Comparison of ENCODE assay signal across 10 cellular contexts in the genomic region with DNA sequence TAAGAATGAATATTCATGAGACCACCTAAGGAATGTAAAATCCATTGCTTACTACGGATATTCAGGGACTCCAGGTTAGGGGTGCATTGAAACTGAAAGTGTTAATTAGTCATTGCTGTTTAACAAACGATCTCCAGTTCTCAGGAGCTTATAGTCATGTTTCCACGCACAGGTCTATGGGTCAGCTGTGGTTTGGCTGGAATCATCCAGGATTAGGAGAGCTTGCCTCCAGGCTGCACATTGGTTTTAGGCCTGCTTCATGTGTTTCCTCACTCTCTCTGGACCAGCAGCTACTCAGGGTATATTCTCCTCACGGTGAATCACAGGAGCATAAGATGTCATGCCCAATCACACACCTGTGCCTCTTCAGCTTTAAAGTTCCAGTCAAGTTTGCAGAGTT.
DNase-seq lines count a peak whose midpoint lies in the region; ATAC-seq, FAIRE-seq and TF ChIP-seq lines count a peak whose summit lies in the region.
"Had no signal": no experiment of that assay in that cellular context is flagged by ENCODE, and none has a peak within 500 bp of the region (broad histone marks: within the 10 kb centered on the region; RNA-seq: fewer than 3 reads in every experiment).

No MANE protein-coding gene starts in this region.

- H3K9me3 ChIP-seq in PC-3 (ENCODE audit: low read length), result no peaks in the 10 kb centered on the region
- H3K9me3 ChIP-seq in endothelial cell of umbilical vein (replicated peaks; ENCODE audit: control insufficient read depth, insufficient read depth, low read length), result no peaks in the 10 kb centered on the region
- no peaks in the 10 kb centered on the region for H3K9me3 ChIP-seq in pancreas
- no peaks in the 10 kb centered on the region for H3K9me3 ChIP-seq in MM.1S (replicated peaks; ENCODE audit: insufficient read depth, low read length)
- H3K9me3 ChIP-seq: sigmoid colon had no signal

- no peaks in the 10 kb centered on the region for H3K9me1 ChIP-seq in endothelial cell of umbilical vein (replicated peaks; ENCODE audit: control insufficient read depth, extremely low read depth, insufficient read depth, low read length)

- TF ChIP-seq POLR2A in endothelial cell of umbilical vein (IDR thresholded peaks at IDR 0.05; ENCODE audit: low read depth, low read length), result no peak

- H3K27me3 ChIP-seq in PC-3 (ENCODE audit: low read length), result no peaks in the 10 kb centered on the region
- no peaks in the 10 kb centered on the region for H3K27me3 ChIP-seq in endothelial cell of umbilical vein (ENCODE audit: control insufficient read depth in 2 of 2, insufficient read depth in 2 of 2, low read length in 2 of 2)
- H3K27me3 ChIP-seq in pancreas, result no peaks in the 10 kb centered on the region
- H3K27me3 ChIP-seq in MM.1S (replicated peaks; ENCODE audit: insufficient read depth, low read length), result no peaks in the 10 kb centered on the region
- H3K27me3 ChIP-seq: sigmoid colon had no signal

- dilution Hi-C loops in endothelial cell of umbilical vein (cut with MboI; ENCODE audit: extremely low pct_ligation_motif_present, low sequenced_read_pairs), result no loop called here

- POLR2A ChIA-PET in GM10248 (lab: Yijun Ruan, JAX) (no interaction called here), PC-3 (lab: Charles Lee; ENCODE audit: unreplicated experiment) (interaction anchor here (0.7 kb wide), 1 partner anchor 26 kb away, joined by 3 read pairs; no protein-coding TSS in a partner anchor), endothelial cell of umbilical vein (lab: Charles Lee) (no interaction called here)

- H3K79me2 ChIP-seq in PC-3 (ENCODE audit: low read length) (no peaks in the 10 kb centered on the region), endothelial cell of umbilical vein (ENCODE audit: control insufficient read depth, insufficient read depth, low read length) (no peaks in the 10 kb centered on the region), MM.1S (ENCODE audit: low read length) (no peaks in the 10 kb centered on the region)

- no peak overlapping the region for H3K4me3 ChIP-seq in PC-3 (ENCODE audit: low read length)
- H3K4me3 ChIP-seq in endothelial cell of umbilical vein (replicated peaks in 1 of 3; ENCODE audit: insufficient read depth in 1 of 3, low read depth in 1 of 3, low read length in 3 of 3), result no peak overlapping the region
- H3K4me3 ChIP-seq in pancreas, result no peak overlapping the region
- no peak overlapping the region for H3K4me3 ChIP-seq in MM.1S (ENCODE audit: low read length)
- H3K4me3 ChIP-seq: sigmoid colon had no signal

- H3K4me2 ChIP-seq in PC-3 (ENCODE audit: low read length) (peak overlapping the region; percentile 23; the same call in 1 of the 2 replicates), endothelial cell of umbilical vein (ENCODE audit: insufficient read depth, low read length) (peak overlapping the region; percentile 39), MM.1S (ENCODE audit: low read depth, low read length) (no peak overlapping the region)

- TF ChIP-seq CTCF in GM10248 (IDR thresholded peaks at IDR 0.05; ENCODE audit: control extremely low read depth, extremely low read depth, low read depth, missing control alignments) (no peak), PC-3 (conservative IDR thresholded peaks at IDR 0.05; ENCODE audit: low read depth, low read length) (no peak), endothelial cell of umbilical vein (IDR thresholded peaks at IDR 0.05; ENCODE audit: extremely low read depth in 1 of 2, insufficient read depth in 1 of 2, low read depth in 1 of 2, low read length in 2 of 2) (no peak), pancreas (IDR thresholded peaks at IDR 0.05) (no peak), MM.1S (IDR thresholded peaks at IDR 0.05; ENCODE audit: low read length) (no peak)

- H3K4me1 ChIP-seq in PC-3 (ENCODE audit: insufficient read depth, low read length) (peaks cover 42% of the 10 kb centered on the region), endothelial cell of umbilical vein (ENCODE audit: control insufficient read depth, extremely low read depth, insufficient read depth, low read length) (peaks cover 19% of the 10 kb centered on the region), pancreas (peaks cover 0 to 12% (median 11%) of the 10 kb centered on the region in 3 donors), MM.1S (ENCODE audit: low read length) (no peaks in the 10 kb centered on the region)

- FAIRE-seq in endothelial cell of umbilical vein (lab: Jason Lieb, UNC) (peak; percentile 62), pancreas (lab: Jason Lieb, UNC) (no peak)

- 19 to 21% methylated on average over 4 of the region's 4 CpGs for WGBS in pancreas, 2 donors

- H3F3A ChIP-seq in PC-3 (ENCODE audit: low read length, unreplicated experiment) (no peaks in the 10 kb centered on the region), MM.1S (ENCODE audit: insufficient read depth, low read length) (no peaks in the 10 kb centered on the region)

- peak; percentile 42 for ATAC-seq in PC-3
- peak in 3 of 4 donors; percentile 18 to 52 (median 39) for ATAC-seq in pancreas
- no peak for ATAC-seq in HG02870 (IDR thresholded peaks at IDR 0.05; ENCODE audit: unreplicated experiment)

- H2AFZ ChIP-seq in PC-3 (ENCODE audit: low read length), result no peak overlapping the region
- no peak overlapping the region for H2AFZ ChIP-seq in endothelial cell of umbilical vein (ENCODE audit: low read depth, low read length)
- H2AFZ ChIP-seq in MM.1S (ENCODE audit: low read length), result no peak overlapping the region

- DNase-seq in GM10248 (ENCODE audit: extremely low spot score), result peak; percentile 9
- DNase-seq in PC-3, result peak; percentile 71
- DNase-seq in endothelial cell of umbilical vein (ENCODE audit: low read depth, low spot score), result peak; percentile 21
- no peak for DNase-seq in pancreas
- DNase-seq in MM.1S, result no peak
- DNase-seq in NCI-H2171 (lab: John Stamatoyannopoulos, UW), result no peak
- DNase-seq in NCI-H526 (lab: John Stamatoyannopoulos, UW), result no peak
- DNase-seq: NCI-H1436 treated with DMSO at 0.1 percent for 48 hours, sigmoid colon had no signal

- peak overlapping the region; percentile 69 for H3K27ac ChIP-seq in PC-3 (ENCODE audit: low read length)
- no peak overlapping the region for H3K27ac ChIP-seq in endothelial cell of umbilical vein (ENCODE audit: insufficient read depth, low read depth, low read length)
- H3K27ac ChIP-seq in pancreas, result peak overlapping the region in 2 of 4 donors; percentile 24 to 63
- no peak overlapping the region for H3K27ac ChIP-seq in MM.1S (ENCODE audit: low read length)
- H3K27ac ChIP-seq: sigmoid colon had no signal

- CTCF ChIA-PET in GM10248 (lab: Yijun Ruan, JAX), result interaction anchor here (1.3 kb wide), 1 partner anchor 19 kb away, joined by 3 read pairs; no protein-coding TSS in a partner anchor
- CTCF ChIA-PET in PC-3 (lab: Charles Lee), result no interaction called here
- CTCF ChIA-PET in endothelial cell of umbilical vein (lab: Charles Lee), result interaction anchor here (1.2 kb wide), 1 partner anchor 425 kb away, joined by 5 read pairs; no protein-coding TSS in a partner anchor

- H3K9me2 ChIP-seq in PC-3 (replicated peaks; ENCODE audit: low read length) (no peaks in the 10 kb centered on the region), MM.1S (replicated peaks; ENCODE audit: insufficient read depth, low read length) (no peaks in the 10 kb centered on the region)

- BruUV-seq in PC-3 (replicated peaks; lab: Mats Ljungman, UMichigan) (no TSS peak), endothelial cell of umbilical vein (replicated peaks; lab: Mats Ljungman, UMichigan) (no TSS peak)

- H3K36me3 ChIP-seq in PC-3 (ENCODE audit: low read depth, low read length) (no peaks in the 10 kb centered on the region), endothelial cell of umbilical vein (ENCODE audit: control insufficient read depth in 2 of 2, extremely low read depth in 1 of 2, insufficient read depth in 2 of 2, low read length in 2 of 2) (no peaks in the 10 kb centered on the region), pancreas (no peaks in the 10 kb centered on the region), MM.1S (replicated peaks; ENCODE audit: insufficient read depth, low read length) (no peaks in the 10 kb centered on the region)
- H3K36me3 ChIP-seq: sigmoid colon had no signal

- intact Hi-C loops in PC-3 (cut with micrococcal nuclease) (loop anchor here (5.0 kb wide), 5 partner anchors 39 to 234 kb away; no protein-coding TSS in a partner anchor), endothelial cell of umbilical vein (cut with micrococcal nuclease) (no loop called here), pancreas (cut with DNase I) (no loop called here)

- H4K20me1 ChIP-seq in PC-3 (ENCODE audit: low read length) (no peaks in the 10 kb centered on the region), endothelial cell of umbilical vein (replicated peaks; ENCODE audit: control insufficient read depth, extremely low read depth, insufficient read depth, low read length) (no peaks in the 10 kb centered on the region), MM.1S (ENCODE audit: insufficient read depth, low read length) (no peaks in the 10 kb centered on the region)

- peak overlapping the region; percentile 25 for H3K9ac ChIP-seq in PC-3 (ENCODE audit: low read length)
- no peak overlapping the region for H3K9ac ChIP-seq in endothelial cell of umbilical vein (replicated peaks; ENCODE audit: extremely low read depth, insufficient read depth, low read length)
- no peak overlapping the region for H3K9ac ChIP-seq in MM.1S (ENCODE audit: low read length)

TF ChIP-seq in endothelial cell of umbilical vein, 7 proteins besides CTCF, POLR2A, EP300 and RAD21:
- TF ChIP-seq FOS (IDR thresholded peaks at IDR 0.05; ENCODE audit: borderline replicate concordance, insufficient read depth, low read length) (no peak), GATA2 (IDR thresholded peaks at IDR 0.05; ENCODE audit: insufficient read depth, insufficient read length, low read depth, low read length) (no peak), POLR2AphosphoS5 (IDR thresholded peaks at IDR 0.05; ENCODE audit: insufficient read depth, low read depth, low read length) (no peak), MYC (IDR thresholded peaks at IDR 0.05; ENCODE audit: low read depth, low read length) (no peak), MAX (IDR thresholded peaks at IDR 0.05; ENCODE audit: insufficient read depth, insufficient read length) (no peak), EZH2 (IDR thresholded peaks at IDR 0.05; ENCODE audit: borderline replicate concordance, low read depth, low read length, severe bottlenecking) (no peak)

Comparison
In these comparisons a context has a peak if more than half of its experiments do, and no peak if none do; other contexts are left out.
1. DNase-seq: peak in GM10248 (single experiment), PC-3 (single experiment) and endothelial cell of umbilical vein (single experiment); none in pancreas (0 of 6), MM.1S (single experiment), NCI-H2171 (single experiment) and NCI-H526 (0 of 2).